In the genomic region with DNA sequence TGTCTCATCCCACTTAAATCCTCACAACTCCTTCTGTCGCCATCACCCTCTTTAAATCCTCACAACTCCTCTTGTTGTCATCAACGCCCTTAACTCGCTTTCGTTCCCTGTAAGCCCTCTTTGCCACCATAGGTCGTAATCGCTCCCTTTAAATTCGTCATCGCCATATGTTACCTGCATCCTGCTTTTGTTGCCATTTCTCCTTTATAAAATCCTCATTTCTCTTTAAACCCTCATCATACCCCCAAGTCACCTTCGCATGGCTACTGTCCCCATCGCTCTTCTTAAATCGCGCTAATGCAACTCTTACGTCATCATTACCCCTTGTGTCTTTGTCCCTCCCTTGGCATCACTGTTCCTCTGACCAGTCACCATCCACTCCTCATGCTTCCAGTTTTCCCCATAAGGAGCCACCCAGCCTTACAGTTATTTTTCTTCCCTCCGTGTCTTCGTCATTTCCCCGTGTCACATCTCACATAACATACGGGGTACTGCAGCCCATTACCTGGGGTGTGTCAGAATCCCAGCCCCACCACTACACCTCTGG, we compare ENCODE assay signal across 8 cellular contexts. TPM values are rescaled to one million over a fixed set of nuclear protein-coding genes. Genes with fewer than 3 reads are reported as not detected.
DNase-seq lines count a peak whose midpoint lies in the region; ATAC-seq and TF ChIP-seq lines count a peak whose summit lies in the region.

No MANE protein-coding gene starts in this region.

- H3K36me3 ChIP-seq in HUES48 (ENCODE audit: control insufficient read depth, insufficient read depth, low read length) (no peaks in the 10 kb centered on the region), SK-N-MC (ENCODE audit: insufficient read depth, low read length) (no peaks in the 10 kb centered on the region; the same call in 1 of the 2 replicates), endodermal cell (ENCODE audit: control insufficient read depth, insufficient read depth, low read length) (no peaks in the 10 kb centered on the region)

- H3K9me3 ChIP-seq in HUES48 (ENCODE audit: control insufficient read depth, insufficient read depth, low read length), result no peaks in the 10 kb centered on the region
- H3K9me3 ChIP-seq in SK-N-MC (ENCODE audit: low read depth, low read length), result no peaks in the 10 kb centered on the region
- no peaks in the 10 kb centered on the region for H3K9me3 ChIP-seq in endodermal cell (ENCODE audit: control insufficient read depth, low read length)

- no peaks in the 10 kb centered on the region for H3K27me3 ChIP-seq in HUES48 (ENCODE audit: control insufficient read depth, insufficient read depth, low read length)
- H3K27me3 ChIP-seq in endodermal cell (ENCODE audit: control insufficient read depth, insufficient read depth, low read length, poor library complexity, severe bottlenecking), result no peaks in the 10 kb centered on the region

- H3K4me1 ChIP-seq in HUES48 (ENCODE audit: control insufficient read depth, insufficient read depth, low read length) (peaks cover 3% of the 10 kb centered on the region; the same call in 1 of the 2 replicates), endodermal cell (ENCODE audit: control insufficient read depth, insufficient read depth, low read length) (no peaks in the 10 kb centered on the region)

- TF ChIP-seq CTCF in endodermal cell (conservative IDR thresholded peaks at IDR 0.05), result no peak
- TF ChIP-seq CTCF in natural killer cell (IDR thresholded peaks at IDR 0.05), result no peak

- H3K27me3 Mint-ChIP-seq in endodermal cell (ENCODE audit: insufficient read depth), result no peaks in the 10 kb centered on the region
- H3K27me3 Mint-ChIP-seq in natural killer cell (ENCODE audit: low read depth in 2 of 2), result no peaks in the 10 kb centered on the region

- H3K27ac Mint-ChIP-seq in endodermal cell (peak overlapping the region; percentile 71), natural killer cell (peak overlapping the region; percentile 79 to 87)

- H3K9ac ChIP-seq in HUES48 (ENCODE audit: low read depth, low read length) (peak overlapping the region; percentile 78), SK-N-MC (ENCODE audit: insufficient read length) (peak overlapping the region; percentile 86), endodermal cell (ENCODE audit: extremely low read depth, low read length, poor library complexity, severe bottlenecking) (peak overlapping the region; percentile 61)

- intact Hi-C loops in natural killer cell (cut with micrococcal nuclease), result loop anchor here (1.0 to 5.0 kb wide), 3 partner anchors 67 to 118 kb away; a partner anchor contains a TSS

- H3K4me3 ChIP-seq in HUES48 (ENCODE audit: low read depth, low read length) (peak overlapping the region; percentile 98), SK-N-MC (peak overlapping the region; percentile 94), endodermal cell (ENCODE audit: low read length) (peak overlapping the region; percentile 94)

- 12 to 21% methylated on average over 16 to 17 of the region's 17 CpGs for WGBS in endodermal cell (ENCODE audit: insufficient coverage in 1 of 2, insufficient read length in 1 of 2), 2 experiments

- DNase-seq in DMS114 treated with DMSO at 0.1 percent for 48 hours (lab: John Stamatoyannopoulos, UW; ENCODE audit: unreplicated experiment), result peak; percentile 59
- DNase-seq in SK-N-MC (ENCODE audit: low read depth, low spot score), result no peak
- DNase-seq in endodermal cell, result peak; percentile 54
- no peak for DNase-seq in natural killer cell
- DNase-seq in cortex of kidney (lab: John Stamatoyannopoulos, UW), result no peak
- no peak for DNase-seq in effector CD8-positive, alpha-beta T cell (lab: John Stamatoyannopoulos, UW)

- H3K36me3 Mint-ChIP-seq in endodermal cell (ENCODE audit: low read depth) (peaks cover 2% of the 10 kb centered on the region), natural killer cell (no peaks in the 10 kb centered on the region)

- H3K9me3 Mint-ChIP-seq in endodermal cell, result no peaks in the 10 kb centered on the region
- H3K9me3 Mint-ChIP-seq in natural killer cell, result no peaks in the 10 kb centered on the region

- H3K27ac ChIP-seq in HUES48 (ENCODE audit: low read depth, low read length) (no peak overlapping the region), SK-N-MC (no peak overlapping the region), endodermal cell (ENCODE audit: low read depth, low read length) (no peak overlapping the region)

- H3K4me3 Mint-ChIP-seq in endodermal cell, result peak overlapping the region; percentile 70
- peak overlapping the region; percentile 89 for H3K4me3 Mint-ChIP-seq in natural killer cell

- ATAC-seq in natural killer cell, result no peak
- ATAC-seq in HG03565 (IDR thresholded peaks at IDR 0.05; ENCODE audit: unreplicated experiment), result no peak

- H3K4me1 Mint-ChIP-seq in endodermal cell (peaks cover 10% of the 10 kb centered on the region), natural killer cell (peaks cover 27% of the 10 kb centered on the region in 2 donors)

RNA-seq across cellular contexts. Expression of a gene that starts 0.5 kb away (rescaled TPM):
- 100 to 1,000 TPM; 177 to 240 TPM for total RNA-seq in endodermal cell
- polyA plus RNA-seq in endodermal cell (2013, experiment 1 of 2), result 271 TPM
- polyA plus RNA-seq in endodermal cell (2013, experiment 2 of 2), result 260 TPM
- total RNA-seq in natural killer cell, result 100 to 1,000 TPM; 107 to 140 (median 109) TPM

RNA-seq across cellular contexts. Expression of a gene that starts 0.8 kb away (rescaled TPM):
- total RNA-seq in endodermal cell, result 10 to 100 TPM; 15.6 to 18.1 TPM
- 13.5 TPM for polyA plus RNA-seq in endodermal cell (2013, experiment 1 of 2)
- polyA plus RNA-seq in endodermal cell (2013, experiment 2 of 2), result 12.8 TPM
- total RNA-seq in natural killer cell, result 10 to 100 TPM; 15.2 to 20.2 (median 16.1) TPM

RNA-seq across cellular contexts. Expression of a gene that starts 40.9 kb away (rescaled TPM):
- total RNA-seq in endodermal cell, result under 1 TPM in 1 of 2 donors, not detected in 1; 0.31 TPM
- polyA plus RNA-seq in endodermal cell (2013, experiment 1 of 2), result 0.14 TPM
- polyA plus RNA-seq in endodermal cell (2013, experiment 2 of 2), result 0.29 TPM
- under 1 TPM in 2 of 3 donors, not detected in 1; 0.14 to 0.29 TPM for total RNA-seq in natural killer cell

Comparison
In these comparisons a context has a peak if more than half of its experiments do, and no peak if none do; other contexts are left out.
1. DNase-seq: peak in DMS114 treated with DMSO at 0.1 percent for 48 hours (single experiment) and endodermal cell (single experiment); none in SK-N-MC (single experiment), natural killer cell (single experiment), cortex of kidney (single experiment) and effector CD8-positive, alpha-beta T cell (single experiment).
2. Peak in every context shown above with its lines, with median percentiles within 50 percentile points of each other: H3K4me3 ChIP-seq and H3K9ac ChIP-seq.